17 cellular contexts compared by ENCODE assay signal in the genomic region with DNA sequence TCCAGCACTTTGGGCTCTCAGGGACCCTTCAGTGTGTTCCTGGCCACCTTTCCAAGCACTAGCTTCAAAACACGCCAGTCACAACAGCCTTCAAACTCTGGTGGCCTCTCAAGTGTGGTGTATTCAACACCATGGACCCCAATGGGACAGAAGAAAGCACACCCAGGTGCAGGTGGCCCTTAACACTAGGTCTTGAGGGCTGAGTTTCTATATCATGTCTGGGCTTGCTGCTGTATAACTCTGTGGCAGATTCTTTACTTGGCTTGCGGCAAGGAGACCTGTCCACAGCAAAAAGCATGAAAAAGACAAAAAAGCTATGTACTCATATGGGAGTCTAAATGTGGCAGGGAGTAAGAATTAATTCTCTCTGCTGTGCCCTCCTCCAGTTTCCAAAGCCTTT.
DNase-seq lines count a peak whose midpoint lies in the region; ATAC-seq lines count a peak whose summit lies in the region.
"Had no signal": no experiment of that assay in that cellular context is flagged by ENCODE, and none has a peak within 500 bp of the region (broad histone marks: within the 10 kb centered on the region; RNA-seq: fewer than 3 reads in every experiment).

No MANE protein-coding gene starts in this region.

- H3K27ac ChIP-seq in BLaER1, result no peak overlapping the region
- H3K27ac ChIP-seq: 22Rv1, C4-2B, GM23248 had no signal

- no peaks in the 10 kb centered on the region for H3K9me3 ChIP-seq in BLaER1
- H3K9me3 ChIP-seq: Caco-2 had no signal

- peaks cover 94% of the 10 kb centered on the region for H3K27me3 ChIP-seq in BLaER1

- no peak overlapping the region for H3K9ac ChIP-seq in BLaER1
- H3K9ac ChIP-seq: GM23248 had no signal

- H3K4me2 ChIP-seq in BLaER1, result peak overlapping the region; percentile 39

- no peaks in the 10 kb centered on the region for H3K36me3 ChIP-seq in BLaER1

- ATAC-seq in GM21717 (IDR thresholded peaks at IDR 0.05; ENCODE audit: unreplicated experiment) (peak; percentile 56), HG03354 (IDR thresholded peaks at IDR 0.05; ENCODE audit: poor library complexity, severe bottlenecking, unreplicated experiment) (peak; percentile 42)
- ATAC-seq: CD8-positive, alpha-beta T cell had no signal

- peaks cover 12% of the 10 kb centered on the region; the same call in 1 of the 2 replicates for H4K20me1 ChIP-seq in BLaER1

- peaks cover 12% of the 10 kb centered on the region for H3K4me1 ChIP-seq in BLaER1
- H3K4me1 ChIP-seq: Caco-2 had no signal

- H3K4me3 ChIP-seq in BLaER1, result no peak overlapping the region
- H3K4me3 ChIP-seq: GM23248 had no signal

- DNase-seq in NCI-H2081 treated with DMSO at 0.1 percent for 48 hours (lab: John Stamatoyannopoulos, UW), result no peak
- no peak for DNase-seq in AML-193 (lab: John Stamatoyannopoulos, UW)
- no peak for DNase-seq in NOMO-1 (lab: John Stamatoyannopoulos, UW; ENCODE audit: unreplicated experiment in 2 of 2)
- DNase-seq: ACHN; Caco-2; CD4-positive, CD25-positive, alpha-beta regulatory T cell; CD8-positive, alpha-beta T cell; DMS153; DND-41; GM23248; H7; HCEC 1CT had no signal
